In genomic region chr22:42831712-42832111, GRCh38 we compare ENCODE assay signal across 25 cellular contexts. TPM values are rescaled to one million over a fixed set of nuclear protein-coding genes. Genes with fewer than 3 reads are reported as not detected.
DNase-seq lines count a peak whose midpoint lies in the region; ATAC-seq, FAIRE-seq and TF ChIP-seq lines count a peak whose summit lies in the region.
"Had no signal": no experiment of that assay in that cellular context is flagged by ENCODE, and none has a peak within 500 bp of the region (broad histone marks: within the 10 kb centered on the region; RNA-seq: fewer than 3 reads in every experiment).

No MANE protein-coding gene starts in this region.

- no peaks in the 10 kb centered on the region for H3K9me1 ChIP-seq in K562 (ENCODE audit: control insufficient read depth, insufficient read depth, low read length)

- no peak for TF ChIP-seq CTCF in HEK293 (tag by site-specific recombination; IDR thresholded peaks at IDR 0.05)
- TF ChIP-seq CTCF in K562 (IDR thresholded peaks at IDR 0.05 in 2 of 3, conservative IDR thresholded peaks at IDR 0.05 in 1 of 3; ENCODE audit: insufficient read depth in 2 of 3, low read depth in 1 of 3, low read length in 3 of 3): no peak
- no peak for TF ChIP-seq CTCF in lower leg skin (IDR thresholded peaks at IDR 0.05)

- intact Hi-C loops in K562 (cut with micrococcal nuclease) (no loop called here), lower leg skin (cut with DNase I; ENCODE audit: low total_unique reads) (no loop called here)

- FAIRE-seq in K562 (lab: Jason Lieb, UNC): no peak
- FAIRE-seq: A549, D721Med, GM12892 had no signal

- no peak overlapping the region for H2AFZ ChIP-seq in K562 (ENCODE audit: low read depth, low read length)
- H2AFZ ChIP-seq: GM23338 had no signal

- no peak for DNase-seq in K562 (ENCODE audit: extremely low read depth in 1 of 4, low spot score in 3 of 4)
- peak; percentile 12 for DNase-seq in mesenteric fat pad (ENCODE audit: low spot score)
- DNase-seq in ureter (ENCODE audit: low spot score): peak; percentile 19
- no peak for DNase-seq in hypothalamus (lab: John Stamatoyannopoulos, UW)
- no peak for DNase-seq in lower leg skin (ENCODE audit: low spot score in 2 of 2)
- DNase-seq in LoVo (ENCODE audit: low spot score): no peak
- DNase-seq: 8988T; ACHN; AML-193; BE2C; CD4-positive, alpha-beta T cell; CD8-positive, alpha-beta memory T cell; DMS 273 treated with DMSO at 0.1 percent for 48 hours; DMS79; EL; GDM1; H9; HFFc6 had no signal

- H3K9me3 ChIP-seq in HEK293 (ENCODE audit: control insufficient read depth, insufficient read depth, low read depth, low read length): no peaks in the 10 kb centered on the region
- H3K9me3 ChIP-seq in K562 (replicated peaks; ENCODE audit: control insufficient read depth, insufficient read depth, low read depth, low read length): no peaks in the 10 kb centered on the region
- H3K9me3 ChIP-seq: A549; BE2C; BLaER1 treated with 17β-estradiol and CSF1 and Interleukin-3, amounts not matched to agents 10 nM and 100 nM had no signal

- H3K4me1 ChIP-seq in HEK293 (ENCODE audit: control insufficient read depth, insufficient read depth, low read length) (no peaks in the 10 kb centered on the region), K562 (replicated peaks in 1 of 2; ENCODE audit: control insufficient read depth in 2 of 2, insufficient read depth in 2 of 2, low read length in 2 of 2) (no peaks in the 10 kb centered on the region)
- H3K4me1 ChIP-seq: A549, BE2C had no signal

- WGBS in K562 (ENCODE audit: insufficient coverage, low coverage, missing lambda C conversion rate): 92% methylated on average over 3 of the region's 4 CpGs
- 87% methylated on average over 4 of the region's 4 CpGs for WGBS in lower leg skin, 2 donors

- H3K27me3 ChIP-seq in K562 (ENCODE audit: control insufficient read depth in 2 of 2, insufficient read depth in 2 of 2, low read length in 2 of 2): no peaks in the 10 kb centered on the region
- H3K27me3 ChIP-seq: BE2C; BLaER1 treated with 17β-estradiol and CSF1 and Interleukin-3, amounts not matched to agents 10 nM and 100 nM had no signal

- H4K20me1 ChIP-seq in K562 (replicated peaks; ENCODE audit: control insufficient read depth, insufficient read depth, low read length): no peaks in the 10 kb centered on the region

- no TSS peak for BruUV-seq in K562 (replicated peaks; lab: Mats Ljungman, UMichigan)

- CTCF ChIA-PET in HEK293 (lab: Yijun Ruan, JAX): interaction anchor here (0.6 to 1.3 kb wide), 2 partner anchors 9 to 11 kb away, joined by 5 to 6 read pairs; no protein-coding TSS in a partner anchor
- CTCF ChIA-PET in K562 (lab: Yijun Ruan, JAX; ENCODE audit: low intra/inter-chr PET ratio): no interaction called here

- TF ChIP-seq RAD21 in K562 (CRISPR knock-in tag; conservative IDR thresholded peaks at IDR 0.05 in 1 of 2, IDR thresholded peaks at IDR 0.05 in 1 of 2): no peak

- TF ChIP-seq POLR2A in K562 (conservative IDR thresholded peaks at IDR 0.05) (no peak), lower leg skin (IDR thresholded peaks at IDR 0.05) (no peak)

- TF ChIP-seq EP300 in K562 (IDR thresholded peaks at IDR 0.05; ENCODE audit: low read length): no peak

- no peak overlapping the region for H3K27ac ChIP-seq in HEK293 (ENCODE audit: extremely low read depth, low read depth, low read length)
- no peak overlapping the region for H3K27ac ChIP-seq in K562 (ENCODE audit: extremely low read depth, low read depth, low read length)
- H3K27ac ChIP-seq: A549; BLaER1 treated with 17β-estradiol and CSF1 and Interleukin-3, amounts not matched to agents 10 nM and 100 nM had no signal

- POLR2A ChIA-PET in HEK293 (lab: Yijun Ruan, JAX) (interaction anchor here (1.2 kb wide), 1 partner anchor 20 kb away, joined by 8 read pairs; no protein-coding TSS in a partner anchor), K562 (lab: Yijun Ruan, JAX) (no interaction called here)

- H3K36me3 ChIP-seq in HEK293 (ENCODE audit: control insufficient read depth in 2 of 2, insufficient read depth in 1 of 2, low read length in 2 of 2) (peaks cover 52 to 89% of the 10 kb centered on the region in 2 experiments), K562 (ENCODE audit: control insufficient read depth, insufficient read depth, low read length) (peaks cover 16% of the 10 kb centered on the region; the same call in 2 of the 3 replicates)
- H3K36me3 ChIP-seq: BE2C had no signal

- no peak overlapping the region for H3K4me2 ChIP-seq in K562 (ENCODE audit: insufficient read depth, low read length)
- H3K4me2 ChIP-seq: A549; BLaER1 treated with 17β-estradiol and CSF1 and Interleukin-3, amounts not matched to agents 10 nM and 100 nM; GM23338 had no signal

- H3K79me2 ChIP-seq in K562 (ENCODE audit: control insufficient read depth, insufficient read depth, low read length): no peaks in the 10 kb centered on the region

- no peak overlapping the region for H3K9ac ChIP-seq in K562 (ENCODE audit: insufficient read depth in 1 of 2, low read depth in 2 of 2, low read length in 2 of 2)
- H3K9ac ChIP-seq: BLaER1 treated with 17β-estradiol and CSF1 and Interleukin-3, amounts not matched to agents 10 nM and 100 nM had no signal

- in situ Hi-C loops in K562 (cut with MboI): no loop called here

- no peak for ATAC-seq in K562
- ATAC-seq: A549, GM23338, HCT116 had no signal

- H3K4me3 ChIP-seq in HEK293 (ENCODE audit: low read depth, low read length) (no peak overlapping the region), K562 (no peak overlapping the region), lower leg skin (ENCODE audit: low read depth, poor library complexity, severe bottlenecking) (no peak overlapping the region)
- H3K4me3 ChIP-seq: A549; BLaER1 treated with 17β-estradiol and CSF1 and Interleukin-3, amounts not matched to agents 10 nM and 100 nM; GM23338 had no signal

TF ChIP-seq in HEK293, 187 proteins besides CTCF, POLR2A, EP300 and RAD21:
- TF ChIP-seq KLF1 (tag by site-specific recombination; IDR thresholded peaks at IDR 0.05) (no peak), ZNF121 (tag by site-specific recombination; IDR thresholded peaks at IDR 0.05) (peak; percentile 83)

TF ChIP-seq in K562, 482 proteins besides CTCF, POLR2A, EP300 and RAD21:
- TF ChIP-seq ASH1L (IDR thresholded peaks at IDR 0.05; ENCODE audit: borderline replicate concordance, low read depth, partially characterized antibody) (no peak), JUND (IDR thresholded peaks at IDR 0.05; ENCODE audit: borderline replicate concordance, low read depth, low read length) (no peak), JUND (tag; IDR thresholded peaks at IDR 0.05; ENCODE audit: borderline replicate concordance, low read depth, low read length) (no peak), CHD4 (IDR thresholded peaks at IDR 0.05; ENCODE audit: insufficient read depth, insufficient replicate concordance, low read depth, low read length, poor library complexity, severe bottlenecking) (no peak), BCL6 (CRISPR knock-in tag; IDR thresholded peaks at IDR 0.05) (no peak), ZNF121 (CRISPR knock-in tag; conservative IDR thresholded peaks at IDR 0.05) (peak; percentile 41; the same call in 1 of the 2 replicates), POLR2AphosphoS2 (IDR thresholded peaks at IDR 0.05; ENCODE audit: low read length) (no peak), FIP1L1 (IDR thresholded peaks at IDR 0.05; ENCODE audit: low read depth, low read length, poor library complexity, severe bottlenecking) (no peak), YY1 (IDR thresholded peaks at IDR 0.05; ENCODE audit: borderline replicate concordance in 1 of 3, control insufficient read depth in 1 of 3, extremely low read depth in 1 of 3, insufficient read depth in 3 of 3, insufficient read length in 1 of 3, insufficient replicate concordance in 2 of 3, low read depth in 1 of 3, low read length in 2 of 3) (no peak)

RNA-seq across cellular contexts. Expression of gene ARFGAP3, which starts 25.4 kb away (rescaled TPM):
- 20.5 and 26.2 TPM in 2 replicates for total RNA-seq in K562 (2011; cell fraction: chromatin; rRNA removed; ENCODE audit: low replicate concordance)
- total RNA-seq in K562 (2011; cell fraction: nucleolus; rRNA removed): 15.8 and 18.3 TPM in 2 replicates
- total RNA-seq in K562 (2011; cell fraction: nucleoplasm; rRNA removed): 17.1 and 19.2 TPM in 2 replicates
- 14.2 and 16.9 TPM in 2 replicates for total RNA-seq in K562 (2014; rRNA removed)
- 23.0 and 24.9 TPM in 2 replicates for total RNA-seq in K562 (2014; rRNA removed; fragmentation: Illumina TruSeq; extraction: Trizol)
- 19.3 and 19.5 TPM in 2 replicates for total RNA-seq in K562 (2015; rRNA removed; fragmentation: Illumina TruSeq; extraction: Trizol)
- total RNA-seq in K562 (2021): 17.1 and 18.2 TPM in 2 replicates
- 26.5 and 27.6 TPM in 2 replicates for polyA plus RNA-seq in K562 (2011; rRNA removed)
- 14.9 and 21.7 TPM in 2 replicates for polyA plus RNA-seq in K562 (2011; cell fraction: cytosol; rRNA removed)
- polyA plus RNA-seq in K562 (2011; cell fraction: nucleus; rRNA removed): 14.5 and 18.6 TPM in 2 replicates
- 17.4 and 27.0 TPM in 2 replicates for polyA plus RNA-seq in K562 (2012)
- polyA plus RNA-seq in K562 (2014; fragmentation: Illumina TruSeq; extraction: Trizol): 18.4 and 22.0 TPM in 2 replicates
- 10 to 100 TPM; 25.5 to 31.9 TPM for polyA plus RNA-seq in K562 (2014; fragmentation: Nextera tagmentation; extraction: Ambion mirVana)
- polyA plus RNA-seq in K562 (2014; rRNA removed): 20.1 and 22.7 TPM in 2 replicates
- polyA minus RNA-seq in K562 (2011; rRNA and poly(A)+ RNA removed): 27.1 and 29.5 TPM in 2 replicates
- 13.4 and 20.8 TPM in 2 replicates for polyA minus RNA-seq in K562 (2011; cell fraction: cytosol; rRNA and poly(A)+ RNA removed)
- polyA minus RNA-seq in K562 (2011; cell fraction: nucleus; rRNA and poly(A)+ RNA removed): 7.0 and 15.8 TPM in 2 replicates
- total RNA-seq in mesenteric fat pad: 57.3 TPM
- total RNA-seq in ureter: 32.8 TPM
- total RNA-seq in lower leg skin: 10 to 100 TPM; 22.9 to 47.2 (median 31.2) TPM

Comparison
In these comparisons a context has a peak if more than half of its experiments do, and no peak if none do; other contexts are left out.
1. DNase-seq: peak in mesenteric fat pad (single experiment) and ureter (single experiment); none in K562 (0 of 4), hypothalamus (0 of 51), lower leg skin (0 of 2) and LoVo (single experiment).
2. Of the 44 proteins assayed by ChIP-seq in both K562 and HEK293: peak only in K562: none; only in HEK293: none; in both: ZNF121; in neither: 43.